ENCODE assay signal across 28 cellular contexts in genomic region chr9:35981704-35982103, GRCh38. TPM values are rescaled to one million over a fixed set of nuclear protein-coding genes. Genes with fewer than 3 reads are reported as not detected.
A peak's percentile ranks its signal among the peaks of the same experiment; 100 is the strongest.
DNase-seq lines count a peak whose midpoint lies in the region; ATAC-seq, FAIRE-seq and TF ChIP-seq lines count a peak whose summit lies in the region.
"Had no signal": no experiment of that assay in that cellular context is flagged by ENCODE, and none has a peak within 500 bp of the region (broad histone marks: within the 10 kb centered on the region; RNA-seq: fewer than 3 reads in every experiment).

No MANE protein-coding gene starts in this region.

- CTCF ChIA-PET in HEK293 (lab: Yijun Ruan, JAX), result interaction anchor here (1.1 to 3.0 kb wide), 3 partner anchors 26 to 41 kb away, joined by 5 to 13 read pairs (median 6); no protein-coding TSS in a partner anchor
- CTCF ChIA-PET in endothelial cell of umbilical vein (lab: Charles Lee), result interaction anchor here (2.2 kb wide), 1 partner anchor 42 kb away, joined by 7 read pairs; no protein-coding TSS in a partner anchor

- H3K4me1 Mint-ChIP-seq in osteocyte (ENCODE audit: unreplicated experiment), result no peaks in the 10 kb centered on the region
- H3K4me1 Mint-ChIP-seq: CD8-positive, alpha-beta memory T cell had no signal

- H4K20me1 ChIP-seq in endothelial cell of umbilical vein (replicated peaks; ENCODE audit: control insufficient read depth, extremely low read depth, insufficient read depth, low read length), result no peaks in the 10 kb centered on the region

- BruUV-seq in endothelial cell of umbilical vein (replicated peaks; lab: Mats Ljungman, UMichigan), result no TSS peak

- H3K4me3 Mint-ChIP-seq in osteocyte (ENCODE audit: unreplicated experiment), result no peak overlapping the region
- H3K4me3 Mint-ChIP-seq: CD8-positive, alpha-beta memory T cell had no signal

- H3K9me3 ChIP-seq in HEK293 (ENCODE audit: control insufficient read depth, insufficient read depth, low read depth, low read length), result no peaks in the 10 kb centered on the region
- H3K9me3 ChIP-seq in endothelial cell of umbilical vein (replicated peaks; ENCODE audit: control insufficient read depth, insufficient read depth, low read length), result no peaks in the 10 kb centered on the region
- no peaks in the 10 kb centered on the region for H3K9me3 ChIP-seq in right cardiac atrium (ENCODE audit: control insufficient read depth, low read length)

- H2AFZ ChIP-seq in endothelial cell of umbilical vein (ENCODE audit: low read depth, low read length), result no peak overlapping the region
- H2AFZ ChIP-seq: GM23248 had no signal

- no peak overlapping the region for H3K27ac ChIP-seq in HEK293 (ENCODE audit: extremely low read depth, low read depth, low read length)
- H3K27ac ChIP-seq in endothelial cell of umbilical vein (ENCODE audit: insufficient read depth, low read depth, low read length), result no peak overlapping the region
- no peak overlapping the region for H3K27ac ChIP-seq in right cardiac atrium (ENCODE audit: low read length)
- H3K27ac ChIP-seq: 22Rv1, C4-2B, GM23248 had no signal

- no peak overlapping the region for H3K27ac Mint-ChIP-seq in osteocyte (ENCODE audit: unreplicated experiment)
- H3K27ac Mint-ChIP-seq: CD8-positive, alpha-beta memory T cell had no signal

- H3K9ac ChIP-seq in endothelial cell of umbilical vein (replicated peaks; ENCODE audit: extremely low read depth, insufficient read depth, low read length), result no peak overlapping the region
- H3K9ac ChIP-seq: GM23248 had no signal

- POLR2A ChIA-PET in HEK293 (lab: Yijun Ruan, JAX) (no interaction called here), endothelial cell of umbilical vein (lab: Charles Lee) (no interaction called here)

- TF ChIP-seq CTCF in HEK293 (tag by site-specific recombination; IDR thresholded peaks at IDR 0.05) (no peak), endothelial cell of umbilical vein (IDR thresholded peaks at IDR 0.05; ENCODE audit: extremely low read depth in 1 of 2, insufficient read depth in 1 of 2, low read depth in 1 of 2, low read length in 2 of 2) (no peak), osteocyte (IDR thresholded peaks at IDR 0.05) (no peak)

- FAIRE-seq in endothelial cell of umbilical vein (lab: Jason Lieb, UNC), result peak; percentile 15
- FAIRE-seq: G401.6, GM12892 had no signal

- no peak for TF ChIP-seq POLR2A in endothelial cell of umbilical vein (IDR thresholded peaks at IDR 0.05; ENCODE audit: low read depth, low read length)

- H3K36me3 ChIP-seq in HEK293 (ENCODE audit: control insufficient read depth in 2 of 2, insufficient read depth in 1 of 2, low read length in 2 of 2) (no peaks in the 10 kb centered on the region), endothelial cell of umbilical vein (ENCODE audit: control insufficient read depth in 2 of 2, extremely low read depth in 1 of 2, insufficient read depth in 2 of 2, low read length in 2 of 2) (no peaks in the 10 kb centered on the region)

- WGBS in right cardiac atrium, result 15% methylated on average over 2 of the region's 2 CpGs

- H3K4me1 ChIP-seq in HEK293 (ENCODE audit: control insufficient read depth, insufficient read depth, low read length) (no peaks in the 10 kb centered on the region), endothelial cell of umbilical vein (ENCODE audit: control insufficient read depth, extremely low read depth, insufficient read depth, low read length) (peaks cover 7% of the 10 kb centered on the region), right cardiac atrium (ENCODE audit: control insufficient read depth, insufficient read depth, low read length) (no peaks in the 10 kb centered on the region)

- peak in 2 of 3 experiments; percentile 7 to 65 for DNase-seq in NCI-H1417 (lab: John Stamatoyannopoulos, UW)
- no peak for DNase-seq in NCI-H1417 treated with DMSO at 0.1 percent for 48 hours (lab: John Stamatoyannopoulos, UW)
- no peak for DNase-seq in endothelial cell of umbilical vein (ENCODE audit: low read depth, low spot score)
- DNase-seq in osteocyte (ENCODE audit: extremely low spot score, unreplicated experiment), result peak; percentile 27
- no peak for DNase-seq in right cardiac atrium
- DNase-seq in NCI-H1436 treated with DMSO at 0.1 percent for 48 hours (lab: John Stamatoyannopoulos, UW), result no peak
- DNase-seq in NCI-H2029 treated with DMSO at 0.1 percent for 48 hours (lab: John Stamatoyannopoulos, UW), result no peak
- DNase-seq: Calu3; CD8-positive, alpha-beta memory T cell; DMS153; GM23248; KG1; NCI-H1105; NCI-H1694 treated with DMSO at 0.1 percent for 48 hours; NCI-H226; NCI-H510A treated with DMSO at 0.1 percent for 48 hours; NCI-H82; PC-3; Right ventricle myocardium superior had no signal

- no peak overlapping the region for H3K4me3 ChIP-seq in HEK293 (ENCODE audit: low read depth, low read length)
- no peak overlapping the region for H3K4me3 ChIP-seq in endothelial cell of umbilical vein (replicated peaks in 1 of 3; ENCODE audit: insufficient read depth in 1 of 3, low read depth in 1 of 3, low read length in 3 of 3)
- H3K4me3 ChIP-seq in right cardiac atrium (ENCODE audit: low read length), result no peak overlapping the region
- H3K4me3 ChIP-seq: GM23248 had no signal

- intact Hi-C loops in endothelial cell of umbilical vein (cut with micrococcal nuclease) (no loop called here), right cardiac atrium (cut with DNase I) (no loop called here)

- H3K27me3 ChIP-seq in endothelial cell of umbilical vein (ENCODE audit: control insufficient read depth in 2 of 2, insufficient read depth in 2 of 2, low read length in 2 of 2), result peaks cover 2 to 3% of the 10 kb centered on the region in 2 experiments
- H3K27me3 ChIP-seq in right cardiac atrium (ENCODE audit: control insufficient read depth, insufficient read depth), result no peaks in the 10 kb centered on the region

- H3K27me3 Mint-ChIP-seq in osteocyte (ENCODE audit: unreplicated experiment), result peaks cover 24% of the 10 kb centered on the region

- H3K9me3 Mint-ChIP-seq in osteocyte (ENCODE audit: unreplicated experiment), result no peaks in the 10 kb centered on the region

- H3K9me1 ChIP-seq in endothelial cell of umbilical vein (replicated peaks; ENCODE audit: control insufficient read depth, extremely low read depth, insufficient read depth, low read length), result no peaks in the 10 kb centered on the region

- no peaks in the 10 kb centered on the region for H3K36me3 Mint-ChIP-seq in osteocyte (ENCODE audit: unreplicated experiment)

- no peaks in the 10 kb centered on the region for H3K79me2 ChIP-seq in endothelial cell of umbilical vein (ENCODE audit: control insufficient read depth, insufficient read depth, low read length)

- H3K4me2 ChIP-seq in endothelial cell of umbilical vein (ENCODE audit: insufficient read depth, low read length), result no peak overlapping the region

- dilution Hi-C loops in endothelial cell of umbilical vein (cut with MboI; ENCODE audit: extremely low pct_ligation_motif_present, low sequenced_read_pairs), result no loop called here

- no peak for ATAC-seq in right cardiac atrium
- ATAC-seq: HCT116, PC-3 had no signal

TF ChIP-seq in HEK293, 187 proteins besides CTCF, POLR2A, EP300 and RAD21 (continues in another document):
- no peak for TF ChIP-seq ZBTB17 (tag by site-specific recombination; IDR thresholded peaks at IDR 0.05)
- TF ChIP-seq ZNF747 (tag by site-specific recombination; IDR thresholded peaks at IDR 0.05), result no peak

TF ChIP-seq in endothelial cell of umbilical vein, 7 proteins besides CTCF, POLR2A, EP300 and RAD21:
- TF ChIP-seq EZH2 (IDR thresholded peaks at IDR 0.05; ENCODE audit: borderline replicate concordance, low read depth, low read length, severe bottlenecking) (no peak), MAX (IDR thresholded peaks at IDR 0.05; ENCODE audit: insufficient read depth, insufficient read length) (no peak), GATA2 (IDR thresholded peaks at IDR 0.05; ENCODE audit: insufficient read depth, insufficient read length, low read depth, low read length) (no peak), MYC (IDR thresholded peaks at IDR 0.05; ENCODE audit: low read depth, low read length) (no peak), POLR2AphosphoS5 (IDR thresholded peaks at IDR 0.05; ENCODE audit: insufficient read depth, low read depth, low read length) (no peak), JUN (IDR thresholded peaks at IDR 0.05; ENCODE audit: borderline replicate concordance, insufficient read depth, insufficient read length, low read depth) (no peak), FOS (IDR thresholded peaks at IDR 0.05; ENCODE audit: borderline replicate concordance, insufficient read depth, low read length) (no peak)

RNA-seq across cellular contexts. Expression of gene OR2S2, which starts 23.8 kb away (rescaled TPM):
- total RNA-seq in endothelial cell of umbilical vein, result not detected in 2 replicates
- not detected in 2 replicates for polyA plus RNA-seq in endothelial cell of umbilical vein
- not detected in 2 replicates for polyA plus RNA-seq in endothelial cell of umbilical vein (2011; cell fraction: cytosol; rRNA removed)
- polyA plus RNA-seq in endothelial cell of umbilical vein (2011; cell fraction: nucleus; rRNA removed), result not detected in 2 replicates
- polyA plus RNA-seq in endothelial cell of umbilical vein (2012), result not detected in 2 replicates
- not detected in 2 replicates for polyA minus RNA-seq in endothelial cell of umbilical vein
- not detected for polyA minus RNA-seq in endothelial cell of umbilical vein (2011; cell fraction: cytosol; rRNA and poly(A)+ RNA removed)
- polyA minus RNA-seq in endothelial cell of umbilical vein (2011; cell fraction: nucleus; rRNA and poly(A)+ RNA removed), result not detected in 2 replicates
- total RNA-seq in osteocyte, result not detected in 2 replicates
- not detected for total RNA-seq in right cardiac atrium
- not detected for polyA plus RNA-seq in right cardiac atrium
- total RNA-seq: Calu3; CD8-positive, alpha-beta memory T cell; Daoy; PC-3; Right ventricle myocardium superior; RPMI7951; SK-MEL-5 had no signal
- polyA plus RNA-seq: CD8-positive, alpha-beta memory T cell had no signal

RNA-seq across cellular contexts. Expression of gene RECK, which starts 55.0 kb away (rescaled TPM):
- 14.1 and 14.5 TPM in 2 replicates for total RNA-seq in endothelial cell of umbilical vein
- polyA plus RNA-seq in endothelial cell of umbilical vein, result 12.0 and 12.4 TPM in 2 replicates
- polyA plus RNA-seq in endothelial cell of umbilical vein (2011; cell fraction: cytosol; rRNA removed), result 13.7 and 15.4 TPM in 2 replicates
- 12.5 and 15.5 TPM in 2 replicates for polyA plus RNA-seq in endothelial cell of umbilical vein (2011; cell fraction: nucleus; rRNA removed)
- polyA plus RNA-seq in endothelial cell of umbilical vein (2012), result 22.2 and 22.3 TPM in 2 replicates
- polyA minus RNA-seq in endothelial cell of umbilical vein, result 17.2 and 19.1 TPM in 2 replicates
- 0.31 TPM for polyA minus RNA-seq in endothelial cell of umbilical vein (2011; cell fraction: cytosol; rRNA and poly(A)+ RNA removed)
- polyA minus RNA-seq in endothelial cell of umbilical vein (2011; cell fraction: nucleus; rRNA and poly(A)+ RNA removed), result 7.3 and 9.6 TPM in 2 replicates
- total RNA-seq in osteocyte, result 25.7 and 27.1 TPM in 2 replicates
- 10 to 100 TPM in 1 of 4 donors, 1 to 10 TPM in 3; 7.4 to 10.1 (median 8.6) TPM for total RNA-seq in right cardiac atrium
- 4.3 TPM for polyA plus RNA-seq in right cardiac atrium

Comparison
In these comparisons a context has a peak if more than half of its experiments do, and no peak if none do; other contexts are left out.
1. DNase-seq: peak in NCI-H1417 (2 of 3) and osteocyte (single experiment); none in NCI-H1417 treated with DMSO at 0.1 percent for 48 hours (single experiment), endothelial cell of umbilical vein (single experiment), right cardiac atrium (0 of 3), NCI-H1436 treated with DMSO at 0.1 percent for 48 hours (single experiment) and NCI-H2029 treated with DMSO at 0.1 percent for 48 hours (single experiment).